8 cellular contexts compared by ENCODE assay signal in genomic region chr13:20702945-20703784, GRCh38. TPM values are rescaled to one million over a fixed set of nuclear protein-coding genes. Genes with fewer than 3 reads are reported as not detected.
DNase-seq lines count a peak whose midpoint lies in the region; ATAC-seq and TF ChIP-seq lines count a peak whose summit lies in the region.

IL17D (plus strand) TSS chr13:20703699; CDS start chr13:20704002, 303 bp downstream.

- 0 to 1% methylated on average over 53 to 95 of the region's 95 CpGs for WGBS in lung, 2 donors

- H3K4me3 ChIP-seq in coronary artery = peak within 1 kb of the TSS; percentile 83
- H3K4me3 ChIP-seq in lung = peak within 1 kb of the TSS; percentile 62

- CTCF ChIA-PET in CD4-positive, alpha-beta T cell (lab: Charles Lee) = interaction anchor here (0.5 to 0.7 kb wide), 3 partner anchors 21 to 589 kb away, joined by 3 to 7 read pairs (median 3); no protein-coding TSS in a partner anchor

- no peaks in the 10 kb centered on the region for H3K36me3 Mint-ChIP-seq in CD4-positive, alpha-beta T cell (ENCODE audit: low read depth)
- H3K36me3 Mint-ChIP-seq in stimulated activated naive B cell treated with anti-CD40 and anti-IgM and Interleukin-4, amounts not matched to agents 10 μg/mL and 1 μg/mL and 100 μg/mL, for 72 hours = peaks cover 0 to 3% of the 10 kb centered on the region in 2 donors

- no peaks in the 10 kb centered on the region for H3K9me3 Mint-ChIP-seq in CD4-positive, alpha-beta T cell
- peaks cover 2 to 3% of the 10 kb centered on the region in 2 donors for H3K9me3 Mint-ChIP-seq in stimulated activated naive B cell treated with anti-CD40 and anti-IgM and Interleukin-4, amounts not matched to agents 10 μg/mL and 1 μg/mL and 100 μg/mL, for 72 hours

- ATAC-seq in CD4-positive, alpha-beta T cell (ENCODE audit: poor library complexity) = peak; percentile 19
- ATAC-seq in HG03439 (IDR thresholded peaks at IDR 0.05; ENCODE audit: unreplicated experiment) (peak; percentile 37), lung (ENCODE audit: insufficient read depth, low FRiP score) (no peak)
- ATAC-seq in stimulated activated naive B cell treated with anti-CD40 and anti-IgM and Interleukin-4, amounts not matched to agents 10 μg/mL and 1 μg/mL and 100 μg/mL, for 72 hours (replicated peaks) = peak; percentile 37 to 43

- intact Hi-C loops in CD4-positive, alpha-beta T cell (cut with DNase I, micrococcal nuclease) = loop anchor here (5.0 to 10.0 kb wide), 4 partner anchors 178 to 592 kb away; partner anchors contain the start of genes CRYL1 (in 1 of the 2) and GJB2 (in 1 of the 2)

- POLR2A ChIA-PET in CD4-positive, alpha-beta T cell (lab: Charles Lee) = interaction anchor here (0.5 to 1.7 kb wide), 7 partner anchors 9 to 490 kb away, joined by 3 to 15 read pairs (median 3); partner anchors contain the start of gene EEF1AKMT1

- TF ChIP-seq CTCF in CD4-positive, alpha-beta T cell (IDR thresholded peaks at IDR 0.05) = no peak
- TF ChIP-seq CTCF in VCaP (conservative IDR thresholded peaks at IDR 0.05) (no peak), coronary artery (IDR thresholded peaks at IDR 0.05) (no peak), lung (IDR thresholded peaks at IDR 0.05; ENCODE audit: control extremely low read depth, extremely low read depth) (no peak)

- H3K36me3 ChIP-seq in lung (ENCODE audit: control insufficient read depth in 2 of 2, insufficient read depth in 2 of 2, low read length in 2 of 2) = no peaks in the 10 kb centered on the region

- peaks cover 39% of the 10 kb centered on the region for H3K27me3 ChIP-seq in CD4-positive, alpha-beta T cell (ENCODE audit: control insufficient read depth, insufficient read depth, low read length)
- no peaks in the 10 kb centered on the region for H3K27me3 ChIP-seq in lung (ENCODE audit: control insufficient read depth, insufficient read depth)

- H3K4me3 Mint-ChIP-seq in CD4-positive, alpha-beta T cell = peak within 1 kb of the TSS; percentile 92
- H3K4me3 Mint-ChIP-seq in stimulated activated naive B cell treated with anti-CD40 and anti-IgM and Interleukin-4, amounts not matched to agents 10 μg/mL and 1 μg/mL and 100 μg/mL, for 72 hours = peak within 1 kb of the TSS; percentile 98

- H3K27ac ChIP-seq in CD4-positive, alpha-beta T cell (ENCODE audit: low read depth, low read length) = no peak within 1 kb of the TSS
- H3K27ac ChIP-seq in VCaP (peak within 1 kb of the TSS; percentile 82), coronary artery (peak within 1 kb of the TSS in 1 of 2 donors; percentile 84), lung (ENCODE audit: low read depth in 1 of 2, low read length in 1 of 2) (no peak within 1 kb of the TSS)

- H3K9me3 ChIP-seq in CD4-positive, alpha-beta T cell (ENCODE audit: control insufficient read depth, low read length) = no peaks in the 10 kb centered on the region
- peaks cover 0 to 1% of the 10 kb centered on the region in 2 donors for H3K9me3 ChIP-seq in lung (ENCODE audit: control insufficient read depth in 2 of 2, insufficient read depth in 1 of 2, low read length in 1 of 2)

- DNase-seq in CD4-positive, alpha-beta T cell = peak in 6 of 10 experiments; percentile 12 to 43 (median 23)
- DNase-seq in GM19240 (ENCODE audit: insufficient read length, low spot score) = peak; percentile 40
- no peak for DNase-seq in coronary artery (ENCODE audit: low spot score)
- no peak for DNase-seq in lung (ENCODE audit: low spot score)
- DNase-seq in stimulated activated naive B cell treated with anti-CD40 and anti-IgM and Interleukin-4, amounts not matched to agents 10 μg/mL and 1 μg/mL and 100 μg/mL, for 72 hours = peak; percentile 5
- DNase-seq in NCI-H187 treated with DMSO at 0.1 percent for 48 hours (lab: John Stamatoyannopoulos, UW) = no peak

- H3K27ac Mint-ChIP-seq in CD4-positive, alpha-beta T cell = peak within 1 kb of the TSS; percentile 34
- H3K27ac Mint-ChIP-seq in stimulated activated naive B cell treated with anti-CD40 and anti-IgM and Interleukin-4, amounts not matched to agents 10 μg/mL and 1 μg/mL and 100 μg/mL, for 72 hours = peak within 1 kb of the TSS; percentile 94

- H3K4me1 Mint-ChIP-seq in CD4-positive, alpha-beta T cell (ENCODE audit: low read depth) = peaks cover 7% of the 10 kb centered on the region
- H3K4me1 Mint-ChIP-seq in stimulated activated naive B cell treated with anti-CD40 and anti-IgM and Interleukin-4, amounts not matched to agents 10 μg/mL and 1 μg/mL and 100 μg/mL, for 72 hours = peaks cover 9 to 17% of the 10 kb centered on the region in 2 donors

- peaks cover 0 to 7% of the 10 kb centered on the region in 2 donors for H3K4me1 ChIP-seq in lung (ENCODE audit: control insufficient read depth in 2 of 2, insufficient read depth in 2 of 2, low read length in 2 of 2)

- peaks cover 42% of the 10 kb centered on the region for H3K27me3 Mint-ChIP-seq in CD4-positive, alpha-beta T cell
- peaks cover 9 to 23% of the 10 kb centered on the region in 2 donors for H3K27me3 Mint-ChIP-seq in stimulated activated naive B cell treated with anti-CD40 and anti-IgM and Interleukin-4, amounts not matched to agents 10 μg/mL and 1 μg/mL and 100 μg/mL, for 72 hours

RNA-seq across cellular contexts. Expression of gene IL17D, which starts in this region (rescaled TPM):
- total RNA-seq in CD4-positive, alpha-beta T cell = under 1 TPM in 1 of 2 experiments, not detected in 1; 0.47 TPM
- 1 to 10 TPM in 1 of 2 donors, under 1 TPM in 1; 1.00 to 1.5 TPM for total RNA-seq in lung
- under 1 TPM; 0.65 to 0.94 TPM for polyA plus RNA-seq in lung

Comparison
In these comparisons a context has a peak if more than half of its experiments do, and no peak if none do; other contexts are left out.
1. Peak in DNase-seq and ATAC-seq in CD4-positive, alpha-beta T cell; RNA of the gene not detected or under 1 TPM.
2. DNase-seq: peak in GM19240 (single experiment) and stimulated activated naive B cell treated with anti-CD40 and anti-IgM and Interleukin-4, amounts not matched to agents 10 μg/mL and 1 μg/mL and 100 μg/mL, for 72 hours (single experiment); none in coronary artery (single experiment), lung (single experiment) and NCI-H187 treated with DMSO at 0.1 percent for 48 hours (single experiment).